Comparison of ENCODE assay signal across 1 cellular context in genomic region chr20:59939052-59939878, GRCh38.
TF ChIP-seq lines count a peak whose summit lies in the region.

No MANE protein-coding gene starts in this region.

TF ChIP-seq in K562, 482 proteins besides CTCF, POLR2A, EP300 and RAD21 (continues in another document):
- TF ChIP-seq ZHX1 (conservative IDR thresholded peaks at IDR 0.05; ENCODE audit: low read length) (no peak), RBFOX2 (IDR thresholded peaks at IDR 0.05; ENCODE audit: low read depth, low read length) (0 out of 2 replicates have a peak, but pooled peaks have one; percentile 21), TRIM25 (IDR thresholded peaks at IDR 0.05; ENCODE audit: borderline replicate concordance) (no peak), MCM5 (IDR thresholded peaks at IDR 0.05; ENCODE audit: low read depth) (no peak), MGA (IDR thresholded peaks at IDR 0.05) (peak; percentile 56; the same call in 1 of the 2 replicates), MLLT1 (IDR thresholded peaks at IDR 0.05) (peak in 1 of 2 experiments; percentile 50; a peak in 1 of 4 replicates), SMAD1 (IDR thresholded peaks at IDR 0.05; ENCODE audit: low read depth, low read length, partially characterized antibody) (no peak), IRF2 (CRISPR knock-in tag; IDR thresholded peaks at IDR 0.05) (peak; percentile 61; the same call in 1 of the 2 replicates), PATZ1 (CRISPR knock-in tag; IDR thresholded peaks at IDR 0.05; ENCODE audit: borderline replicate concordance) (no peak), SRSF3 (IDR thresholded peaks at IDR 0.05; ENCODE audit: insufficient read depth, low read length) (no peak), HNRNPK (IDR thresholded peaks at IDR 0.05; ENCODE audit: low read depth, low read length, poor library complexity, severe bottlenecking) (no peak), RFX5 (IDR thresholded peaks at IDR 0.05; ENCODE audit: low read depth, low read length) (no peak), RBM14 (IDR thresholded peaks at IDR 0.05; ENCODE audit: borderline replicate concordance, insufficient read depth, low read depth, low read length) (no peak), CEBPG (CRISPR knock-in tag; IDR thresholded peaks at IDR 0.05) (0 out of 2 replicates have a peak, but pooled peaks have one; percentile 0), CEBPG (tag; conservative IDR thresholded peaks at IDR 0.05 in 1 of 2, IDR thresholded peaks at IDR 0.05 in 1 of 2) (no peak), ZNF586 (CRISPR knock-in tag; conservative IDR thresholded peaks at IDR 0.05) (no peak), CBFA2T3 (IDR thresholded peaks at IDR 0.05) (no peak), KAT7 (CRISPR knock-in tag; IDR thresholded peaks at IDR 0.05; ENCODE audit: borderline replicate concordance) (no peak), RBM15 (IDR thresholded peaks at IDR 0.05; ENCODE audit: insufficient read depth, low read length) (no peak), HES1 (IDR thresholded peaks at IDR 0.05; ENCODE audit: low read depth) (no peak), DIDO1 (tag; IDR thresholded peaks at IDR 0.05; ENCODE audit: low read depth) (no peak), ZBTB33 (CRISPR knock-in tag; IDR thresholded peaks at IDR 0.05) (peak; percentile 98), ZZZ3 (IDR thresholded peaks at IDR 0.05) (no peak), ELF1 (tag; IDR thresholded peaks at IDR 0.05) (no peak), POLR2G (IDR thresholded peaks at IDR 0.05; ENCODE audit: low read depth, low read length) (0 out of 2 replicates have a peak, but pooled peaks have one; percentile 21), ADNP (tag; IDR thresholded peaks at IDR 0.05) (no peak), MAX (CRISPR knock-in tag; IDR thresholded peaks at IDR 0.05) (peak; percentile 25; the same call in 1 of the 2 replicates), NR4A1 (CRISPR knock-in tag; IDR thresholded peaks at IDR 0.05) (no peak), NR4A1 (tag; IDR thresholded peaks at IDR 0.05) (no peak), NR2C2 (CRISPR knock-in tag; IDR thresholded peaks at IDR 0.05) (no peak), NR2C2 (tag; IDR thresholded peaks at IDR 0.05) (no peak), L3MBTL2 (IDR thresholded peaks at IDR 0.05) (0 out of 2 replicates have a peak, but pooled peaks have one; percentile 18), E2F6 (IDR thresholded peaks at IDR 0.05; ENCODE audit: borderline replicate concordance in 1 of 2, extremely low read depth in 1 of 2, insufficient read depth in 1 of 2, insufficient read length in 1 of 2, low read depth in 1 of 2, low read length in 1 of 2, poor library complexity in 1 of 2, severe bottlenecking in 1 of 2) (peak; percentile 30 to 44), NFE2L1 (tag; IDR thresholded peaks at IDR 0.05; ENCODE audit: borderline replicate concordance, low read depth) (no peak)
